Comparison of ENCODE assay signal across 11 cellular contexts in the genomic region with DNA sequence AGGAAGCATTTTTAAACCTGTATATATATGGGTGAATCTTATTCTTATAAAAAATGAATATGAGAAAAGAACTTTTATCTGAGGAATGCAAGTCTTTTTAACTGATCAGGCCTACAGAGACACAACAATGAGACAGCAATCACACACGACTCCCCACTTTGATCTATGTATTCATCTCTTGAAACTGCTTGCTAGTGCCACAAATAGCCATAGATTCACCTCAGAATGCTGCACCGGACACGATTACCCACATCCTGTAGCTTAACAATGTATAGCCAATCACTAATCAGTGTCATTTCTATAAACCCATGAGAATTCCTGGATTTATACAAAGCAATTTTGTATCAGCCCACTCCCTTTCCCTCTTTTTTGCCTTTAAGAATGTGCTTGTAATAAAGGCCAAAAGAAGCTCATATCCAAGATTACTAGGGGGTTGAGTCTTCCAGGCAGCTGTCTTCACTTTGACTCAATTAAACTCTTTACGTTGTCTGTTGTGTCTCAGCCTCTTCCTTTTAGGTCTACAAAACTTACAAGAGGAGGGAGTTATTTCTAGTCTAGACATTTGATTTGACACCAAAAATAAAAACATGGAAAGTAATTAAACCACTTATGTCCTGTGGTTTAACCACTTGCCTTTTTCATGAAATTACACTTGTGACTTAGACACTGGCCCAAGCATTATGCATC.
A peak's percentile ranks its signal among the peaks of the same experiment; 100 is the strongest.
DNase-seq lines count a peak whose midpoint lies in the region; ATAC-seq and TF ChIP-seq lines count a peak whose summit lies in the region.
"Had no signal": no experiment of that assay in that cellular context is flagged by ENCODE, and none has a peak within 500 bp of the region (broad histone marks: within the 10 kb centered on the region; RNA-seq: fewer than 3 reads in every experiment).

No MANE protein-coding gene starts in this region.

- DNase-seq in AG10803 (ENCODE audit: low read depth), result peak; percentile 64
- DNase-seq in stimulated activated CD8-positive, alpha-beta memory T cell treated with anti-CD3 and anti-CD28 coated beads, Interleukin-4, amount 100 ng/mL, for 48 hours, result no peak
- DNase-seq in NCI-H1436 (lab: John Stamatoyannopoulos, UW), result no peak
- DNase-seq in NCI-H1694 treated with DMSO at 0.1 percent for 48 hours (lab: John Stamatoyannopoulos, UW), result no peak
- DNase-seq in stimulated activated CD4-positive, alpha-beta T cell treated with anti-CD3 and anti-CD28 coated beads, Interleukin-4, amount 100 ng/mL, for 4 hours, result no peak
- DNase-seq: activated CD8-positive, alpha-beta memory T cell treated with anti-CD3 and anti-CD28 coated beads for 24 hours; mesendoderm had no signal

- peak; percentile 90 for ATAC-seq in GM18502 (IDR thresholded peaks at IDR 0.05; ENCODE audit: poor library complexity, unreplicated experiment)
- peak; percentile 65 for ATAC-seq in GM21619 (IDR thresholded peaks at IDR 0.05; ENCODE audit: unreplicated experiment)
- ATAC-seq in HG03520 (IDR thresholded peaks at IDR 0.05; ENCODE audit: unreplicated experiment), result peak; percentile 74

- no peak overlapping the region for H3K4me3 ChIP-seq in AG10803 (ENCODE audit: low read length)
- H3K4me3 ChIP-seq: hepatocyte had no signal

- no peak for TF ChIP-seq CTCF in AG10803 (conservative IDR thresholded peaks at IDR 0.05; ENCODE audit: low read length)
